Comparison of ENCODE assay signal across 35 cellular contexts in the genomic region with DNA sequence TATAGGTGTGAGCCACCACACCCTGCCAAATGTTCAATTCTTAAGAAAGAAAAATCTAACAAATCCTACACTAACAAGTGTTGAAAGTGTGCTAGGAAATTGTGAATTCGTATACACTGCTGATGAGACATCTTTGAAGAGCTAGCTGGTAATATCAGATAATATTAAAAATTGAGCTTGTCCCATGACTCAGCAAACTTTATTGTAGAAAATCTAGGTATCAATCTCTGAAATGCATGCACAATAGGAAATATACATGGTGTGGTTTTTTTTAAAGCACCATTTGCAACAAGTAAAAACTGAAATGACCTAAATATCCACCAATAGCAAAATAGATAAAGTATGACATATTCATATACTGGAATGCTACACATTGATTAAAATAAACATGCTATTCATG.
"Had no signal": no experiment of that assay in that cellular context is flagged by ENCODE, and none has a peak within 500 bp of the region (broad histone marks: within the 10 kb centered on the region; RNA-seq: fewer than 3 reads in every experiment).

No MANE protein-coding gene starts in this region.

- H3K36me3 ChIP-seq: MG63 had no signal

- H3K27me3 ChIP-seq: MG63 had no signal

- DNase-seq: Karpas-422, Kasumi-1, MG63, MM.1S, MV-4-11, NCI-H1048, NCI-H1092, NCI-H1092 treated with DMSO at 0.1 percent for 48 hours, NCI-H1105, NCI-H1105 treated with DMSO at 0.1 percent for 48 hours, NCI-H1417, NCI-H1417 treated with DMSO at 0.1 percent for 48 hours, NCI-H1436, NCI-H1436 treated with DMSO at 0.1 percent for 48 hours, NCI-H146, NCI-H1694, NCI-H1694 treated with DMSO at 0.1 percent for 48 hours, NCI-H187, NCI-H187 treated with DMSO at 0.1 percent for 48 hours, NCI-H1930, NCI-H2029, NCI-H2029 treated with DMSO at 0.1 percent for 48 hours, NCI-H2081, NCI-H2081 treated with DMSO at 0.1 percent for 48 hours, NCI-H2107, NCI-H2171, NCI-H2171 treated with DMSO at 0.1 percent for 48 hours, NCI-H2227 treated with DMSO at 0.1 percent for 48 hours, NCI-H226, NCI-H345, NCI-H446, NCI-H446 treated with DMSO at 0.1 percent for 48 hours, NCI-H510A, NCI-H510A treated with DMSO at 0.1 percent for 48 hours, NCI-H524 had no signal

- H3K9me3 ChIP-seq: MG63 had no signal

- H3K4me3 ChIP-seq: MG63 had no signal
